8 cellular contexts compared by ENCODE assay signal in the genomic region with DNA sequence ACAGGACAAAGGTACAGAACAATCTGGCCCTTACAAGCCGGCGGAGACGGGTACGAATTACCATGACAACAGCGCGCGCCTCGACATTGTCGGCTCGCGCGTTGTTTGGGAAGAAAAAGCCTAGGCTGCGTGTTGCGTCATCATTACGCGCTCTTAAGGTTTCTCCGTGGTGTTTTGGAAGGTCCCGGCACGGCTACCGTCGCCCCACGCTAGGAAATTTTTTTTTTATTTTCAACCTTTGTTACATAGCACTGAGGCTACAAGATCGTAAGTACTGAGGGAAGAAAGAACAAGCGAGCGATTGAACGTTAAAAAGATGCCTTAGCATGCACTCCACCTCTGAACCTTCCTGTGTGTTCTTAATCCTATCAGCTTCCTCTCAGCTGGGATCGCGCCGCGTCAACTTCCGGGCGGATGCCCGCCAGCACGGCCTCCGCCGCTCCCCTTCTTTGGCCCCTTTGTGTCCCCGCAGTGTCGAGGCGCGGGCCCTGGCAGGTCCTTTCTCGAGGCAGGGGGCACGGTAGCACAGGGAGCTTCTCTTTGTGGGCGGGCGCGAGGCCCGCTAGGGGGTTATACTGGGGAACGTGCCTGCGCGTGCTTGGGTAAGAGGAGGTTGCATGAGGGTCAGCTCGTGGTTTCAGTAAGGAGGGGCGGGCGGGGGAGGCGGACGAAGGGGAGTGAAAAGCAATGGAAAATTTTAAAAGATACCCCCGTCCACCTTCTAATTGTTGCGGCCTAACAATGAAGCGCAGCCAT. TPM values are rescaled to one million over a fixed set of nuclear protein-coding genes. Genes with fewer than 3 reads are reported as not detected.
A peak's percentile ranks its signal among the peaks of the same experiment; 100 is the strongest.
DNase-seq lines count a peak whose midpoint lies in the region; ATAC-seq lines count a peak whose summit lies in the region.

A gene with protein sequence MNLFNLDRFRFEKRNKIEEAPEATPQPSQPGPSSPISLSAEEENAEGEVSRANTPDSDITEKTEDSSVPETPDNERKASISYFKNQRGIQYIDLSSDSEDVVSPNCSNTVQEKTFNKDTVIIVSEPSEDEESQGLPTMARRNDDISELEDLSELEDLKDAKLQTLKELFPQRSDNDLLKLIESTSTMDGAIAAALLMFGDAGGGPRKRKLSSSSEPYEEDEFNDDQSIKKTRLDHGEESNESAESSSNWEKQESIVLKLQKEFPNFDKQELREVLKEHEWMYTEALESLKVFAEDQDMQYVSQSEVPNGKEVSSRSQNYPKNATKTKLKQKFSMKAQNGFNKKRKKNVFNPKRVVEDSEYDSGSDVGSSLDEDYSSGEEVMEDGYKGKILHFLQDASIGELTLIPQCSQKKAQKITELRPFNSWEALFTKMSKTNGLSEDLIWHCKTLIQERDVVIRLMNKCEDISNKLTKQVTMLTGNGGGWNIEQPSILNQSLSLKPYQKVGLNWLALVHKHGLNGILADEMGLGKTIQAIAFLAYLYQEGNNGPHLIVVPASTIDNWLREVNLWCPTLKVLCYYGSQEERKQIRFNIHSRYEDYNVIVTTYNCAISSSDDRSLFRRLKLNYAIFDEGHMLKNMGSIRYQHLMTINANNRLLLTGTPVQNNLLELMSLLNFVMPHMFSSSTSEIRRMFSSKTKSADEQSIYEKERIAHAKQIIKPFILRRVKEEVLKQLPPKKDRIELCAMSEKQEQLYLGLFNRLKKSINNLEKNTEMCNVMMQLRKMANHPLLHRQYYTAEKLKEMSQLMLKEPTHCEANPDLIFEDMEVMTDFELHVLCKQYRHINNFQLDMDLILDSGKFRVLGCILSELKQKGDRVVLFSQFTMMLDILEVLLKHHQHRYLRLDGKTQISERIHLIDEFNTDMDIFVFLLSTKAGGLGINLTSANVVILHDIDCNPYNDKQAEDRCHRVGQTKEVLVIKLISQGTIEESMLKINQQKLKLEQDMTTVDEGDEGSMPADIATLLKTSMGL (plus strand): TSS at position 397 of the 756 bp plus-strand sequence. CDS start 530 bp downstream, outside the sequence.

- whole genome bisulfite sequencing in mesenchymal stem cell: under 1% methylated on average over 49 of the region's 57 CpGs

- H2BK5ac ChIP-seq in mesenchymal stem cell (ENCODE audit: low read depth, low read length, poor library complexity, severe bottlenecking): peak within 1 kb of the TSS; percentile 87

- H3K4me1 ChIP-seq in endocrine pancreas (ENCODE audit: control insufficient read depth, insufficient read depth, low read length) (peaks cover 15% of the 10 kb centered on the region), mesenchymal stem cell (ENCODE audit: control insufficient read depth, insufficient read depth, low read depth, low read length) (no peaks in the 10 kb centered on the region)

- H4K8ac ChIP-seq in mesenchymal stem cell (ENCODE audit: low read length): peak within 1 kb of the TSS; percentile 74

- H3K23ac ChIP-seq in mesenchymal stem cell (ENCODE audit: low read length in 2 of 2): no peak within 1 kb of the TSS

- H2BK15ac ChIP-seq in mesenchymal stem cell (ENCODE audit: low read depth, poor library complexity, severe bottlenecking): no peak within 1 kb of the TSS

- H3K79me1 ChIP-seq in mesenchymal stem cell (replicated peaks; ENCODE audit: low read length, poor library complexity, severe bottlenecking): peaks cover 4% of the 10 kb centered on the region

- peak within 1 kb of the TSS; percentile 44 for H4K91ac ChIP-seq in mesenchymal stem cell (ENCODE audit: low read length)

- ATAC-seq in GM21360 (IDR thresholded peaks at IDR 0.05; ENCODE audit: unreplicated experiment): peak; percentile 94

- peak within 1 kb of the TSS; percentile 61 for H3K4me2 ChIP-seq in mesenchymal stem cell (ENCODE audit: low read length, poor library complexity, severe bottlenecking)

- DNase-seq in COLO668 (lab: John Stamatoyannopoulos, UW; ENCODE audit: unreplicated experiment): peak; percentile 96
- DNase-seq in HT1080 (ENCODE audit: low read depth): peak; percentile 91
- DNase-seq in NOMO-1 treated with DMSO at 0.1 percent for 48 hours (lab: John Stamatoyannopoulos, UW; ENCODE audit: unreplicated experiment): peak; percentile 87
- peak; percentile 73 to 83 for DNase-seq in activated CD8-positive, alpha-beta memory T cell treated with anti-CD3 and anti-CD28 coated beads for 4 hours (ENCODE audit: low read depth in 2 of 2)
- DNase-seq in mesenchymal stem cell: peak; percentile 97
- DNase-seq in stimulated activated CD8-positive, alpha-beta memory T cell treated with anti-CD3 and anti-CD28 coated beads, Interleukin-12 subunit alpha, Interleukin-12 subunit beta, amount 100 ng/mL, for 4 hours (ENCODE audit: low read depth): peak; percentile 75

- peak within 1 kb of the TSS in 1 of 2 experiments; percentile 82 for H3K4ac ChIP-seq in mesenchymal stem cell (ENCODE audit: low read depth in 1 of 2, low read length in 2 of 2)

- H3K18ac ChIP-seq in mesenchymal stem cell (ENCODE audit: low read depth in 1 of 2, low read length in 2 of 2): peak within 1 kb of the TSS; percentile 62 to 89

- H3K14ac ChIP-seq in mesenchymal stem cell (ENCODE audit: low read length in 2 of 2): peak within 1 kb of the TSS in 1 of 2 experiments; percentile 30

- H3K4me3 ChIP-seq in endocrine pancreas (ENCODE audit: control insufficient read depth, insufficient read depth, low read length) (peak within 1 kb of the TSS; percentile 84), mesenchymal stem cell (ENCODE audit: insufficient read depth in 1 of 2, low read depth in 1 of 2, low read length in 2 of 2) (peak within 1 kb of the TSS; percentile 69 to 92)

- peak within 1 kb of the TSS; percentile 44 for H2BK120ac ChIP-seq in mesenchymal stem cell (ENCODE audit: low read depth, low read length)

- H3K27me3 ChIP-seq in endocrine pancreas (ENCODE audit: control insufficient read depth, insufficient read depth, low read length): no peaks in the 10 kb centered on the region
- no peaks in the 10 kb centered on the region for H3K27me3 ChIP-seq in mesenchymal stem cell (ENCODE audit: control insufficient read depth in 1 of 2, insufficient read depth in 1 of 2, low read length in 2 of 2)

- H3K36me3 ChIP-seq in endocrine pancreas (ENCODE audit: control insufficient read depth, insufficient read depth, low read length) (no peaks in the 10 kb centered on the region), mesenchymal stem cell (ENCODE audit: control insufficient read depth in 1 of 2, insufficient read depth in 2 of 2, low read depth in 1 of 2, low read length in 2 of 2) (peaks cover 7 to 33% of the 10 kb centered on the region in 2 experiments)

- peak within 1 kb of the TSS; percentile 83 for H2AFZ ChIP-seq in mesenchymal stem cell (ENCODE audit: low read depth, low read length)

- H3K27ac ChIP-seq in mesenchymal stem cell (ENCODE audit: low read length, poor library complexity, severe bottlenecking): peak within 1 kb of the TSS; percentile 97

- no peak within 1 kb of the TSS for H2BK12ac ChIP-seq in mesenchymal stem cell (ENCODE audit: low read length in 2 of 2)

- H3K9me3 ChIP-seq in endocrine pancreas (ENCODE audit: control insufficient read depth, low read length) (no peaks in the 10 kb centered on the region), mesenchymal stem cell (ENCODE audit: control insufficient read depth, low read length) (peaks cover 17% of the 10 kb centered on the region)

- peak within 1 kb of the TSS; percentile 47 for H2AK5ac ChIP-seq in mesenchymal stem cell (ENCODE audit: low read length, severe bottlenecking)

- H3K9ac ChIP-seq in endocrine pancreas (ENCODE audit: control insufficient read depth, insufficient read depth, low read length) (peak within 1 kb of the TSS; percentile 55), mesenchymal stem cell (ENCODE audit: low read length) (peak within 1 kb of the TSS; percentile 98)

RNA-seq across cellular contexts. Expression of the gene that starts here (rescaled TPM):
- 20.8 and 22.9 TPM in 2 replicates for total RNA-seq in HT1080 (2014; rRNA removed; shearing (Covaris generic))
- polyA plus RNA-seq in HT1080 (2015; cell fraction: cytosol; rRNA removed): 18.1 and 25.4 TPM in 2 replicates
- polyA plus RNA-seq in HT1080 (2015; cell fraction: nucleus; rRNA removed): 82.2 and 95.1 TPM in 2 replicates
- polyA plus RNA-seq in mesenchymal stem cell (2013, experiment 1 of 2): 17.2 TPM
- polyA plus RNA-seq in mesenchymal stem cell (2013, experiment 2 of 2): 17.0 TPM

Comparison
In these comparisons a context has a peak if more than half of its experiments do, and no peak if none do; other contexts are left out.
1. Peak in every context shown above with its lines: DNase-seq, ATAC-seq, H3K4me3 ChIP-seq and H3K27ac ChIP-seq.